ENCODE assay signal across 21 cellular contexts in the genomic region with DNA sequence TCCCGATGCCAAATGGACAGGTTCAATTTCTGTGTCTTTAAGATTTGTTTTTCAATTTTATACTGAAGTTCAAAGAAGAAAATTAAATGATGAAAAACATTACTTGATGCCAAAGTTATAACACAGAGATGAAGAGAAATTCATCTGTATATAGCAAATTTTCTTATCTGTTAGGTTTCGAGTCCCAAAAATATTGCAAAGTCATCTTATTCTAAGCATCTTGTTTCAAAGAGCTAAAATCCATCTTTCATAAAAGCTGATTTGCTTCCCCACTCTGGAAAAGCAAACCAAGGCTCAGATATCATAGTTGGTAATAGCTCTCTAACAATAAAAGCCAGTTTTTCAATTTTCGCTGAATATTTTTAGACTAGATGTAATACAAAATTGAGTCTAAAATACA. TPM values are rescaled to one million over a fixed set of nuclear protein-coding genes. Genes with fewer than 3 reads are reported as not detected.
DNase-seq lines count a peak whose midpoint lies in the region; FAIRE-seq and TF ChIP-seq lines count a peak whose summit lies in the region.
"Had no signal": no experiment of that assay in that cellular context is flagged by ENCODE, and none has a peak within 500 bp of the region (broad histone marks: within the 10 kb centered on the region; RNA-seq: fewer than 3 reads in every experiment).

No MANE protein-coding gene starts in this region.

- no peaks in the 10 kb centered on the region for H3K79me1 ChIP-seq in mesenchymal stem cell (replicated peaks; ENCODE audit: low read length, poor library complexity, severe bottlenecking)

- H2BK5ac ChIP-seq in mesenchymal stem cell (ENCODE audit: low read depth, low read length, poor library complexity, severe bottlenecking), result no peak overlapping the region

- H2AK5ac ChIP-seq in mesenchymal stem cell (ENCODE audit: low read length, severe bottlenecking), result no peak overlapping the region

- peaks cover 6 to 30% of the 10 kb centered on the region in 2 experiments for H3K36me3 ChIP-seq in mesenchymal stem cell (ENCODE audit: control insufficient read depth in 1 of 2, insufficient read depth in 2 of 2, low read depth in 1 of 2, low read length in 2 of 2)

- no peak overlapping the region for H2BK120ac ChIP-seq in mesenchymal stem cell (ENCODE audit: low read depth, low read length)

- TF ChIP-seq POLR2A in H54 (IDR thresholded peaks at IDR 0.05; ENCODE audit: low read depth, low read length), result no peak

- H3K27ac ChIP-seq in angular gyrus (ENCODE audit: low read depth, low read length) (peak overlapping the region; percentile 44), mesenchymal stem cell (ENCODE audit: low read length, poor library complexity, severe bottlenecking) (no peak overlapping the region)
- H3K27ac ChIP-seq: RWPE1 had no signal

- no peak overlapping the region for H3K23ac ChIP-seq in mesenchymal stem cell (ENCODE audit: low read length in 2 of 2)

- no peaks in the 10 kb centered on the region for H3K27me3 ChIP-seq in mesenchymal stem cell (ENCODE audit: control insufficient read depth in 1 of 2, insufficient read depth in 1 of 2, low read length in 2 of 2)

- H3K4me1 ChIP-seq in mesenchymal stem cell (ENCODE audit: control insufficient read depth, insufficient read depth, low read depth, low read length), result no peaks in the 10 kb centered on the region

- no peak overlapping the region for H3K4me2 ChIP-seq in mesenchymal stem cell (ENCODE audit: low read length, poor library complexity, severe bottlenecking)

- no peak overlapping the region for H2AFZ ChIP-seq in mesenchymal stem cell (ENCODE audit: low read depth, low read length)

- H3K9ac ChIP-seq in mesenchymal stem cell (ENCODE audit: low read length), result peak overlapping the region; percentile 40

- H3K9me3 ChIP-seq in mesenchymal stem cell (ENCODE audit: control insufficient read depth, low read length), result no peaks in the 10 kb centered on the region

- 100% methylated on average over 1 of the region's 3 CpGs for WGBS in mesenchymal stem cell

- H3K4ac ChIP-seq in mesenchymal stem cell (ENCODE audit: low read depth in 1 of 2, low read length in 2 of 2), result no peak overlapping the region

- H3K18ac ChIP-seq in mesenchymal stem cell (ENCODE audit: low read depth in 1 of 2, low read length in 2 of 2), result no peak overlapping the region

- H3K14ac ChIP-seq in mesenchymal stem cell (ENCODE audit: low read length in 2 of 2), result no peak overlapping the region

- H3K4me3 ChIP-seq in mesenchymal stem cell (ENCODE audit: insufficient read depth in 1 of 2, low read depth in 1 of 2, low read length in 2 of 2), result no peak overlapping the region

- peak; percentile 23 for FAIRE-seq in H54 (lab: Jason Lieb, UNC)
- FAIRE-seq: GM18507 had no signal

- DNase-seq in H54 (ENCODE audit: insufficient read length, low spot score), result no peak
- no peak for DNase-seq in mesenchymal stem cell
- peak; percentile 24 for DNase-seq in superior temporal gyrus (ENCODE audit: extremely low spot score)
- DNase-seq in Ammon's horn (ENCODE audit: low spot score), result no peak
- no peak for DNase-seq in NCI-H1105 (lab: John Stamatoyannopoulos, UW)
- DNase-seq in COR-L47 (lab: John Stamatoyannopoulos, UW), result no peak
- DNase-seq: DMS153, DND-41, H9, Kasumi-1, NCI-H1092 treated with DMSO at 0.1 percent for 48 hours, NCI-H146, NCI-H1930, NCI-H2107, NCI-H446, NCI-H524 treated with DMSO at 0.1 percent for 48 hours, SHP77, T-helper 1 cell had no signal

- no peak overlapping the region for H2BK15ac ChIP-seq in mesenchymal stem cell (ENCODE audit: low read depth, poor library complexity, severe bottlenecking)

- H4K8ac ChIP-seq in mesenchymal stem cell (ENCODE audit: low read length), result no peak overlapping the region

- H4K91ac ChIP-seq in mesenchymal stem cell (ENCODE audit: low read length), result no peak overlapping the region

- no peak overlapping the region for H2BK12ac ChIP-seq in mesenchymal stem cell (ENCODE audit: low read length in 2 of 2)

RNA-seq across cellular contexts. Expression of gene CCDC89, which starts 19.0 kb away (rescaled TPM):
- polyA plus RNA-seq in mesenchymal stem cell (2013, experiment 1 of 2), result 0.03 TPM
- 0.03 TPM for polyA plus RNA-seq in mesenchymal stem cell (2013, experiment 2 of 2)

RNA-seq across cellular contexts. Expression of gene CREBZF, which starts 40.0 kb away (rescaled TPM):
- 13.1 TPM for polyA plus RNA-seq in mesenchymal stem cell (2013, experiment 1 of 2)
- polyA plus RNA-seq in mesenchymal stem cell (2013, experiment 2 of 2), result 13.7 TPM

RNA-seq across cellular contexts. Expression of gene TMEM126A, which starts 57.2 kb away (rescaled TPM):
- 65.7 TPM for polyA plus RNA-seq in mesenchymal stem cell (2013, experiment 1 of 2)
- polyA plus RNA-seq in mesenchymal stem cell (2013, experiment 2 of 2), result 71.4 TPM
